ENCODE assay signal across 15 cellular contexts in the genomic region with DNA sequence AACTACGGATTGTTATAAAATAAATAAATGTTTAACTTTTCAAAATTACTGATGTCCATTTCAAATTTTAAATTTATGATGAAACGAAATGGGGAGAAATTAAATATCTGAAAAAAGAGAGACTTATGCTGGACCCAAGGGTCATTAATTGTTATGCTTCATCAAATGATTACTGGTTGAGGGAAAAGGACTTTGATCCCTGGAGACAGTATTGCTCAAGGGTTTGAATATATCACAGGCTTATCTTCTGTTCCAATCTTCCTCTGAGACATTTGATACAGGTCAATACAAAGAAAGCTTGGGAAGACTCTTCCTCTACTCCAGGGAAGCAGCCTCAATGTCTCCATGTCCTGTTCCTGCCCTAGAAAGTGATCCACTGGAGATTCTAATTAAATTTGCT.
DNase-seq lines count a peak whose midpoint lies in the region; ATAC-seq and TF ChIP-seq lines count a peak whose summit lies in the region.
"Had no signal": no experiment of that assay in that cellular context is flagged by ENCODE, and none has a peak within 500 bp of the region (broad histone marks: within the 10 kb centered on the region; RNA-seq: fewer than 3 reads in every experiment).

No MANE protein-coding gene starts in this region.

- H3K4me3 Mint-ChIP-seq in nephron progenitor cell = no peak overlapping the region
- H3K4me3 Mint-ChIP-seq: CD4-positive, alpha-beta T cell; HFFc6 had no signal

- no peak for ATAC-seq in GM18505 (IDR thresholded peaks at IDR 0.05; ENCODE audit: unreplicated experiment)
- no peak for ATAC-seq in GM19023 (IDR thresholded peaks at IDR 0.05; ENCODE audit: unreplicated experiment)
- ATAC-seq: A549, HCT116 had no signal

- no peaks in the 10 kb centered on the region for H3K9me3 Mint-ChIP-seq in nephron progenitor cell

- H3K27me3 Mint-ChIP-seq in nephron progenitor cell (ENCODE audit: low read depth, poor library complexity) = peaks cover 3% of the 10 kb centered on the region
- H3K27me3 Mint-ChIP-seq: CD4-positive, alpha-beta T cell had no signal

- H3K36me3 Mint-ChIP-seq in nephron progenitor cell (ENCODE audit: low read depth) = no peaks in the 10 kb centered on the region

- TF ChIP-seq POLR2A in GM18505 (IDR thresholded peaks at IDR 0.05; ENCODE audit: borderline replicate concordance, extremely low read depth, insufficient read depth, insufficient read length) = no peak

- DNase-seq in NCI-H526 (lab: John Stamatoyannopoulos, UW) (peak; percentile 65 to 82), epithelial cell of proximal tubule (ENCODE audit: low read depth) (peak; percentile 12), nephron progenitor cell (no peak), amniotic stem cell (lab: John Stamatoyannopoulos, UW) (no peak)
- DNase-seq: AML-193; Caco-2; CD4-positive, alpha-beta T cell; GOT3; H7; HFFc6; IMR-90 had no signal

- peak overlapping the region; percentile 20 for H3K27ac Mint-ChIP-seq in nephron progenitor cell
- H3K27ac Mint-ChIP-seq: CD4-positive, alpha-beta T cell; HFFc6 had no signal

- H3K4me1 Mint-ChIP-seq in nephron progenitor cell = peaks cover 11% of the 10 kb centered on the region

- no peak overlapping the region for H3K4me3 ChIP-seq in epithelial cell of proximal tubule (ENCODE audit: low read depth, low read length)
- H3K4me3 ChIP-seq: A549 had no signal

- TF ChIP-seq CTCF in epithelial cell of proximal tubule (conservative IDR thresholded peaks at IDR 0.05; ENCODE audit: low read depth, low read length) (no peak), nephron progenitor cell (IDR thresholded peaks at IDR 0.05) (no peak)

Comparison
In these comparisons a context has a peak if more than half of its experiments do, and no peak if none do; other contexts are left out.
1. DNase-seq: peak in NCI-H526 (2 of 2) and epithelial cell of proximal tubule (single experiment); none in nephron progenitor cell (single experiment) and amniotic stem cell (single experiment).